In genomic region chr4:155656025-155656424, GRCh38 we compare ENCODE assay signal across 25 cellular contexts. TPM values are rescaled to one million over a fixed set of nuclear protein-coding genes. Genes with fewer than 3 reads are reported as not detected.
DNase-seq lines count a peak whose midpoint lies in the region; FAIRE-seq and TF ChIP-seq lines count a peak whose summit lies in the region.
"Had no signal": no experiment of that assay in that cellular context is flagged by ENCODE, and none has a peak within 500 bp of the region (broad histone marks: within the 10 kb centered on the region; RNA-seq: fewer than 3 reads in every experiment).

No MANE protein-coding gene starts in this region.

- peak overlapping the region; percentile 79 for H3K27ac Mint-ChIP-seq in progenitor cell of endocrine pancreas
- no peak overlapping the region for H3K27ac Mint-ChIP-seq in mesothelial cell of epicardium
- H3K27ac Mint-ChIP-seq: CD14-positive monocyte; CD4-positive, alpha-beta memory T cell had no signal

- H3K4me2 ChIP-seq in Karpas-422 (ENCODE audit: low read depth, low read length, poor library complexity, severe bottlenecking), result peak overlapping the region; percentile 23
- H3K4me2 ChIP-seq: A549; BLaER1 treated with 17β-estradiol and CSF1 and Interleukin-3, amounts not matched to agents 10 nM and 100 nM had no signal

- H3K9me2 ChIP-seq in Karpas-422 (replicated peaks; ENCODE audit: insufficient read depth, low read length), result no peaks in the 10 kb centered on the region

- H3K9me3 ChIP-seq in Karpas-422 (ENCODE audit: low read length), result peaks cover 10% of the 10 kb centered on the region
- H3K9me3 ChIP-seq: A549, BE2C had no signal

- peaks cover 65% of the 10 kb centered on the region for H3K4me1 ChIP-seq in Karpas-422 (ENCODE audit: low read length)
- H3K4me1 ChIP-seq: A549 had no signal

- peak overlapping the region; percentile 36 for H3K27ac ChIP-seq in Karpas-422 (ENCODE audit: low read length)
- H3K27ac ChIP-seq: A549; BLaER1 treated with 17β-estradiol and CSF1 and Interleukin-3, amounts not matched to agents 10 nM and 100 nM had no signal

- no peaks in the 10 kb centered on the region for H3K27me3 Mint-ChIP-seq in progenitor cell of endocrine pancreas
- no peaks in the 10 kb centered on the region for H3K27me3 Mint-ChIP-seq in mesothelial cell of epicardium (ENCODE audit: low read depth)

- no peaks in the 10 kb centered on the region for H3K79me2 ChIP-seq in Karpas-422 (ENCODE audit: low read length)

- H3K36me3 Mint-ChIP-seq in progenitor cell of endocrine pancreas (ENCODE audit: insufficient read depth) (peaks cover 2% of the 10 kb centered on the region), mesothelial cell of epicardium (peaks cover 5% of the 10 kb centered on the region)
- H3K36me3 Mint-ChIP-seq: CD14-positive monocyte; CD4-positive, alpha-beta memory T cell had no signal

- H3K9me3 Mint-ChIP-seq in progenitor cell of endocrine pancreas (ENCODE audit: low read depth) (peaks cover 4% of the 10 kb centered on the region), mesothelial cell of epicardium (peaks cover 29% of the 10 kb centered on the region)

- FAIRE-seq in GM19239 (lab: Jason Lieb, UNC), result peak; percentile 4
- FAIRE-seq: A549, GM12891, GM18507, H1 had no signal

- no peak overlapping the region for H3K4me3 ChIP-seq in Karpas-422 (ENCODE audit: low read length)
- H3K4me3 ChIP-seq: A549; BLaER1 treated with 17β-estradiol and CSF1 and Interleukin-3, amounts not matched to agents 10 nM and 100 nM had no signal

- peaks cover 9% of the 10 kb centered on the region; the same call in 1 of the 2 replicates for H3K36me3 ChIP-seq in Karpas-422 (ENCODE audit: insufficient read depth, low read length)
- H3K36me3 ChIP-seq: BE2C; BLaER1 treated with 17β-estradiol and CSF1 and Interleukin-3, amounts not matched to agents 10 nM and 100 nM had no signal

- H3K4me3 Mint-ChIP-seq in progenitor cell of endocrine pancreas (ENCODE audit: low read depth) (no peak overlapping the region), mesothelial cell of epicardium (no peak overlapping the region)
- H3K4me3 Mint-ChIP-seq: CD14-positive monocyte; CD4-positive, alpha-beta memory T cell had no signal

- H2AFZ ChIP-seq in Karpas-422 (ENCODE audit: low read length), result peak overlapping the region; percentile 51

- TF ChIP-seq CTCF in progenitor cell of endocrine pancreas (IDR thresholded peaks at IDR 0.05; ENCODE audit: unreplicated experiment) (no peak), mesothelial cell of epicardium (IDR thresholded peaks at IDR 0.05; ENCODE audit: unreplicated experiment) (no peak)

- H3K27me3 ChIP-seq in Karpas-422 (ENCODE audit: low read length), result no peaks in the 10 kb centered on the region
- H3K27me3 ChIP-seq: BE2C; BLaER1 treated with 17β-estradiol and CSF1 and Interleukin-3, amounts not matched to agents 10 nM and 100 nM had no signal

- no peak for DNase-seq in GM19239 (ENCODE audit: insufficient read length, low spot score)
- DNase-seq in Karpas-422, result no peak
- DNase-seq in SK-N-DZ (ENCODE audit: low spot score), result peak; percentile 37
- DNase-seq in progenitor cell of endocrine pancreas (ENCODE audit: low spot score, unreplicated experiment), result no peak
- DNase-seq in D341Med (ENCODE audit: low spot score), result no peak
- DNase-seq in mesothelial cell of epicardium (ENCODE audit: low spot score in 2 of 2, unreplicated experiment in 2 of 2), result no peak
- DNase-seq in SHP77 treated with DMSO at 0.1 percent for 48 hours (lab: John Stamatoyannopoulos, UW), result no peak
- DNase-seq: 8988T; ACHN; AML-193; BE2C; Calu3; CD4-positive, alpha-beta memory T cell; COR-L47; DMS153; EL; GDM1; H7; HCEC 1CT had no signal

- no peaks in the 10 kb centered on the region for H4K20me1 ChIP-seq in Karpas-422 (ENCODE audit: insufficient read depth, low read depth, low read length)
- H4K20me1 ChIP-seq: BLaER1 treated with 17β-estradiol and CSF1 and Interleukin-3, amounts not matched to agents 10 nM and 100 nM had no signal

- H3K9ac ChIP-seq in Karpas-422 (ENCODE audit: low read length), result peak overlapping the region; percentile 2; the same call in 1 of the 2 replicates
- H3K9ac ChIP-seq: BLaER1 treated with 17β-estradiol and CSF1 and Interleukin-3, amounts not matched to agents 10 nM and 100 nM had no signal

- H3K4me1 Mint-ChIP-seq in progenitor cell of endocrine pancreas (ENCODE audit: low read depth) (no peaks in the 10 kb centered on the region), mesothelial cell of epicardium (peaks cover 15% of the 10 kb centered on the region)
- H3K4me1 Mint-ChIP-seq: CD4-positive, alpha-beta memory T cell had no signal

RNA-seq across cellular contexts. Expression of gene GUCY1A1, which starts 10.6 kb away (rescaled TPM):
- total RNA-seq in Karpas-422 (2014; rRNA removed; shearing (Covaris generic); ENCODE audit: low replicate concordance), result 3.0 and 6.1 TPM in 2 replicates
- polyA plus RNA-seq in SK-N-DZ (2014; cell fraction: cytosol; rRNA removed), result 4.4 and 5.6 TPM in 2 replicates
- 3.8 and 5.0 TPM in 2 replicates for polyA plus RNA-seq in SK-N-DZ (2014; cell fraction: nucleus; rRNA removed)
- 4.0 and 4.7 TPM in 2 replicates for total RNA-seq in progenitor cell of endocrine pancreas
- total RNA-seq in mesothelial cell of epicardium, result 49.1 to 52.3 TPM (median 52.2 TPM) in 3 replicates
- total RNA-seq: CD4-positive, alpha-beta memory T cell; H1 had no signal
- polyA plus RNA-seq: A549; CD4-positive, alpha-beta memory T cell; H1 had no signal
